13 cellular contexts compared by ENCODE assay signal in genomic region chr2:66813976-66814375, GRCh38.
"Had no signal": no experiment of that assay in that cellular context is flagged by ENCODE, and none has a peak within 500 bp of the region (broad histone marks: within the 10 kb centered on the region; RNA-seq: fewer than 3 reads in every experiment).

No MANE protein-coding gene starts in this region.

- H3K4me3 Mint-ChIP-seq: activated CD8-positive, alpha-beta T cell treated with anti-CD3 and anti-CD28 coated beads, Interleukin-2, amount 10 ng/mL, durations not matched to agents 7 days and 5 days; activated naive CD8-positive, alpha-beta T cell treated with anti-CD3 and anti-CD28 coated beads, Interleukin-2, amount 50 U/mL, for 24 hours; type B pancreatic cell had no signal

- H3K27ac Mint-ChIP-seq: activated CD8-positive, alpha-beta T cell treated with anti-CD3 and anti-CD28 coated beads, Interleukin-2, amount 10 ng/mL, durations not matched to agents 7 days and 5 days; activated naive CD8-positive, alpha-beta T cell treated with anti-CD3 and anti-CD28 coated beads, Interleukin-2, amount 50 U/mL, for 24 hours; type B pancreatic cell had no signal

- H3K4me3 ChIP-seq: coronary artery, mucosa of descending colon, skin epidermis had no signal

- H3K4me1 Mint-ChIP-seq: activated naive CD8-positive, alpha-beta T cell treated with anti-CD3 and anti-CD28 coated beads, Interleukin-2, amount 50 U/mL, for 24 hours had no signal

- DNase-seq: activated CD4-positive, alpha-beta T cell treated with anti-CD3 and anti-CD28 coated beads for 48 hours; activated CD8-positive, alpha-beta memory T cell treated with anti-CD3 and anti-CD28 coated beads, Interleukin-2, amount 50 U/mL, for 48 hours; activated CD8-positive, alpha-beta T cell treated with anti-CD3 and anti-CD28 coated beads, Interleukin-2, amount 10 ng/mL, durations not matched to agents 7 days and 5 days; activated naive CD4-positive, alpha-beta T cell treated with Interleukin-2 at 50 U/mL for 16 hours; activated naive CD8-positive, alpha-beta T cell treated with anti-CD3 and anti-CD28 coated beads, Interleukin-2, amount 50 U/mL, for 24 hours; central memory CD4-positive, alpha-beta T cell; effector CD4-positive, alpha-beta T cell; left cardiac atrium; mucosa of descending colon; substantia nigra had no signal

- ATAC-seq: activated CD8-positive, alpha-beta T cell treated with anti-CD3 and anti-CD28 coated beads, Interleukin-2, amount 10 ng/mL, durations not matched to agents 7 days and 5 days; activated naive CD8-positive, alpha-beta T cell treated with anti-CD3 and anti-CD28 coated beads, Interleukin-2, amount 50 U/mL, for 24 hours; left cardiac atrium; mucosa of descending colon had no signal

- H3K9me3 ChIP-seq: mucosa of descending colon had no signal

- H3K36me3 Mint-ChIP-seq: type B pancreatic cell had no signal

- H3K27ac ChIP-seq: coronary artery, skin epidermis had no signal
